22 cellular contexts compared by ENCODE assay signal in genomic region chr17:46837521-46837920, GRCh38. TPM values are rescaled to one million over a fixed set of nuclear protein-coding genes. Genes with fewer than 3 reads are reported as not detected.
A peak's percentile ranks its signal among the peaks of the same experiment; 100 is the strongest.
DNase-seq lines count a peak whose midpoint lies in the region; ATAC-seq, FAIRE-seq and TF ChIP-seq lines count a peak whose summit lies in the region.
"Had no signal": no experiment of that assay in that cellular context is flagged by ENCODE, and none has a peak within 500 bp of the region (broad histone marks: within the 10 kb centered on the region; RNA-seq: fewer than 3 reads in every experiment).

No MANE protein-coding gene starts in this region.

- H3K4me1 Mint-ChIP-seq in endodermal cell = peaks cover 19% of the 10 kb centered on the region

- POLR2A ChIA-PET in HepG2 (lab: Yijun Ruan, JAX) = no interaction called here

- H4K20me1 ChIP-seq in HepG2 (ENCODE audit: insufficient read depth, low read length) = no peaks in the 10 kb centered on the region

- CTCF ChIA-PET in HepG2 (lab: Yijun Ruan, JAX; ENCODE audit: low intra/inter-chr PET ratio, low total read pairs) = no interaction called here

- H3K9ac ChIP-seq in endodermal cell (ENCODE audit: extremely low read depth, low read length, poor library complexity, severe bottlenecking) (no peak overlapping the region), neuronal stem cell (ENCODE audit: low read depth, low read length, poor library complexity) (no peak overlapping the region), HepG2 (ENCODE audit: insufficient read depth, low read depth, low read length) (no peak overlapping the region)

- FAIRE-seq in HepG2 (lab: Jason Lieb, UNC) = no peak
- FAIRE-seq: A204.1, G401.6, GM12891, GM19239, H1 had no signal

- no peak overlapping the region for H2AK5ac ChIP-seq in neuronal stem cell (ENCODE audit: low read depth, low read length)

- no peak overlapping the region for H3K4me3 ChIP-seq in endodermal cell (ENCODE audit: low read length)
- peak overlapping the region in 1 of 2 donors; percentile 23 for H3K4me3 ChIP-seq in neuronal stem cell (ENCODE audit: low read length in 2 of 2)
- no peak overlapping the region for H3K4me3 ChIP-seq in HepG2 (replicated peaks in 1 of 3; ENCODE audit: insufficient read depth in 1 of 3, low read depth in 2 of 3, low read length in 3 of 3)

- no peak for TF ChIP-seq POLR2A in HepG2 (IDR thresholded peaks at IDR 0.05; ENCODE audit: insufficient read depth in 1 of 2, low read depth in 2 of 2, low read length in 2 of 2)

- in situ Hi-C loops in HepG2 (cut with HindIII; ENCODE audit: extremely low pct_ligation_motif_present, low pct_unique_long_range_greater_than_20kb) = loop anchor here (5.0 to 25.0 kb wide), 2 partner anchors 40 to 825 kb away; no protein-coding TSS in a partner anchor

- no peak overlapping the region for H3K14ac ChIP-seq in neuronal stem cell (ENCODE audit: low read length)

- H4K8ac ChIP-seq in neuronal stem cell (ENCODE audit: low read depth, low read length) = no peak overlapping the region

- intact Hi-C loops in HepG2 (cut with micrococcal nuclease; ENCODE audit: unreplicated experiment) = no loop called here

- H2BK15ac ChIP-seq in neuronal stem cell (ENCODE audit: low read length) = no peak overlapping the region

- peaks cover 6% of the 10 kb centered on the region for H3K9me3 Mint-ChIP-seq in endodermal cell

- TF ChIP-seq EP300 in HepG2 (IDR thresholded peaks at IDR 0.05; ENCODE audit: low read depth in 2 of 2, low read length in 2 of 2) (no peak), HepG2 (CRISPR knock-in tag; IDR thresholded peaks at IDR 0.05; ENCODE audit: borderline replicate concordance) (no peak)

- no peak for TF ChIP-seq RAD21 in HepG2 (CRISPR knock-in tag; IDR thresholded peaks at IDR 0.05)

- no peaks in the 10 kb centered on the region for H3K79me2 ChIP-seq in HepG2 (ENCODE audit: insufficient read depth, low read length)

- ATAC-seq in HepG2 = no peak

- H4K91ac ChIP-seq in neuronal stem cell (ENCODE audit: low read depth, low read length, poor library complexity) = peak overlapping the region; percentile 24

- no peak for TF ChIP-seq CTCF in endodermal cell (conservative IDR thresholded peaks at IDR 0.05)
- no peak for TF ChIP-seq CTCF in HepG2 (CRISPR knock-in tag; IDR thresholded peaks at IDR 0.05)

- H3K36me3 ChIP-seq in endodermal cell (ENCODE audit: control insufficient read depth, insufficient read depth, low read length) (no peaks in the 10 kb centered on the region), neuronal stem cell (replicated peaks in 1 of 2; ENCODE audit: control insufficient read depth in 2 of 2, insufficient read depth in 2 of 2, low read length in 2 of 2) (no peaks in the 10 kb centered on the region), HepG2 (replicated peaks in 1 of 2; ENCODE audit: control insufficient read depth in 1 of 2, insufficient read depth in 2 of 2, low read length in 2 of 2) (no peaks in the 10 kb centered on the region)
- H3K36me3 ChIP-seq: BE2C had no signal

- no peaks in the 10 kb centered on the region for H3K36me3 Mint-ChIP-seq in endodermal cell (ENCODE audit: low read depth)
- H3K36me3 Mint-ChIP-seq: CD4-positive, CD25-positive, alpha-beta regulatory T cell had no signal

- H3K4me3 Mint-ChIP-seq in endodermal cell = no peak overlapping the region
- H3K4me3 Mint-ChIP-seq: CD8-positive, alpha-beta memory T cell; H9 had no signal

- H3K4me2 ChIP-seq in neuronal stem cell (ENCODE audit: insufficient read depth, low read length, poor library complexity, severe bottlenecking) (no peak overlapping the region), HepG2 (ENCODE audit: low read depth, low read length) (no peak overlapping the region)

- no peaks in the 10 kb centered on the region for H3K79me1 ChIP-seq in neuronal stem cell (ENCODE audit: low read depth, low read length)

- H3K4ac ChIP-seq in neuronal stem cell (ENCODE audit: low read length) = no peak overlapping the region

- H3K9me3 ChIP-seq in endodermal cell (ENCODE audit: control insufficient read depth, low read length) (peaks cover under 1% of the 10 kb centered on the region), neuronal stem cell (replicated peaks in 1 of 2; ENCODE audit: control insufficient read depth in 2 of 2, insufficient read depth in 1 of 2, low read depth in 1 of 2, low read length in 2 of 2) (peaks cover 3 to 4% of the 10 kb centered on the region in 2 donors), HepG2 (ENCODE audit: low read length) (peaks cover 2% of the 10 kb centered on the region; the same call in 1 of the 2 replicates)
- H3K9me3 ChIP-seq: BE2C had no signal

- H3K27me3 Mint-ChIP-seq in endodermal cell (ENCODE audit: insufficient read depth) = peaks cover 28% of the 10 kb centered on the region

- no peak overlapping the region for H3K27ac Mint-ChIP-seq in endodermal cell
- H3K27ac Mint-ChIP-seq: CD4-positive, CD25-positive, alpha-beta regulatory T cell; CD8-positive, alpha-beta memory T cell; H9 had no signal

- no peak overlapping the region for H2BK12ac ChIP-seq in neuronal stem cell (ENCODE audit: low read length)

- no peak overlapping the region for H3K23ac ChIP-seq in neuronal stem cell (ENCODE audit: low read depth, low read length, poor library complexity)

- H3K18ac ChIP-seq in neuronal stem cell (ENCODE audit: low read length) = no peak overlapping the region

- peaks cover 19% of the 10 kb centered on the region for H3K27me3 ChIP-seq in endodermal cell (ENCODE audit: control insufficient read depth, insufficient read depth, low read length, poor library complexity, severe bottlenecking)
- H3K27me3 ChIP-seq in neuronal stem cell (ENCODE audit: control insufficient read depth in 3 of 3, insufficient read depth in 3 of 3, low read depth in 1 of 3, low read length in 3 of 3) = peaks cover 0 to 44% (median 5%) of the 10 kb centered on the region in 3 experiments
- peaks cover 2 to 34% of the 10 kb centered on the region in 2 experiments for H3K27me3 ChIP-seq in HepG2 (ENCODE audit: control insufficient read depth in 1 of 2, insufficient read depth in 2 of 2, low read length in 2 of 2)
- H3K27me3 ChIP-seq: BE2C had no signal

- BruUV-seq in HepG2 (replicated peaks; lab: Mats Ljungman, UMichigan) = no TSS peak

- H3K27ac ChIP-seq in endodermal cell (ENCODE audit: low read depth, low read length) = no peak overlapping the region
- no peak overlapping the region for H3K27ac ChIP-seq in neuronal stem cell (replicated peaks; ENCODE audit: low read length)
- no peak overlapping the region for H3K27ac ChIP-seq in HepG2 (ENCODE audit: extremely low read length, insufficient read depth, low read length)

- H2AFZ ChIP-seq in neuronal stem cell (ENCODE audit: low read length) (no peak overlapping the region), HepG2 (ENCODE audit: low read length) (no peak overlapping the region)

- DNase-seq in M059J (ENCODE audit: low read depth) (peak; percentile 54), endodermal cell (peak; percentile 47), neuronal stem cell (ENCODE audit: low spot score) (no peak), amygdala (lab: John Stamatoyannopoulos, UW) (no peak), HepG2 (ENCODE audit: low spot score) (no peak), nucleus accumbens (lab: John Stamatoyannopoulos, UW) (no peak)
- DNase-seq: ACHN; BE2C; C1 segment of cervical spinal cord; CD4-positive, CD25-positive, alpha-beta regulatory T cell; CD8-positive, alpha-beta memory T cell; COR-L47; DMS 273 treated with DMSO at 0.1 percent for 48 hours; DMS53; DND-41; EL; H9 had no signal

- H2BK5ac ChIP-seq in neuronal stem cell (ENCODE audit: low read length) = no peak overlapping the region

- WGBS in endodermal cell (ENCODE audit: insufficient coverage in 1 of 2, insufficient read length in 1 of 2), 2 experiments = 82 to 90% methylated on average over 4 of the region's 4 CpGs
- no CpG with 5 or more reads among the region's 4 CpGs for WGBS in neuronal stem cell (ENCODE audit: extremely low coverage in 2 of 2, insufficient read length in 2 of 2, insufficient replicate concordance in 1 of 2), 2 donors
- WGBS in HepG2 (ENCODE audit: low lambda C conversion rate) = 14% methylated on average over 4 of the region's 4 CpGs

- H2BK120ac ChIP-seq in neuronal stem cell (ENCODE audit: low read depth, low read length) = no peak overlapping the region

- H3K4me1 ChIP-seq in endodermal cell (ENCODE audit: control insufficient read depth, insufficient read depth, low read length) (peaks cover 7% of the 10 kb centered on the region), neuronal stem cell (ENCODE audit: control insufficient read depth in 2 of 2, insufficient read depth in 1 of 2, low read depth in 1 of 2, low read length in 2 of 2) (peaks cover 13 to 22% of the 10 kb centered on the region in 2 donors), HepG2 (ENCODE audit: insufficient read depth, low read length) (peaks cover 33% of the 10 kb centered on the region)
- H3K4me1 ChIP-seq: BE2C had no signal

RNA-seq across cellular contexts. Expression of gene WNT9B, which starts 13.9 kb away (rescaled TPM):
- not detected in 2 replicates for total RNA-seq in M059J (2014; rRNA removed; shearing (Covaris generic))
- total RNA-seq in endodermal cell (under 1 TPM in 1 of 2 donors, not detected in 1; 0.33 TPM), HepG2 (2016; rRNA removed; fragmentation: Illumina TruSeq; extraction: Trizol) (not detected in 2 replicates)
- polyA plus RNA-seq in endodermal cell (2013, experiment 1 of 2) = 2.4 TPM
- 2.1 TPM for polyA plus RNA-seq in endodermal cell (2013, experiment 2 of 2)
- not detected for polyA plus RNA-seq in neuronal stem cell (2013, experiment 1 of 2)
- polyA plus RNA-seq in neuronal stem cell (2013, experiment 2 of 2) = not detected
- total RNA-seq in HepG2 (2016; cell fraction: cytosol; rRNA removed; fragmentation: Illumina TruSeq; extraction: Trizol; ENCODE audit: low read depth) = not detected in 2 replicates
- total RNA-seq in HepG2 (2016; cell fraction: insoluble cytoplasmic fraction; rRNA removed; fragmentation: Illumina TruSeq; extraction: Trizol) = not detected in 2 replicates
- total RNA-seq in HepG2 (2016; cell fraction: membrane; rRNA removed; fragmentation: Illumina TruSeq; extraction: Trizol) = not detected in 2 replicates
- not detected in 2 replicates for total RNA-seq in HepG2 (2016; cell fraction: nucleus; rRNA removed; fragmentation: Illumina TruSeq; extraction: Trizol)
- polyA plus RNA-seq in HepG2 (2011; rRNA removed) = not detected in 2 replicates
- polyA plus RNA-seq in HepG2 (2011; cell fraction: cytosol; rRNA removed) = 0.03 TPM in 1 of 2 replicates, not detected in the other
- not detected in 2 replicates for polyA plus RNA-seq in HepG2 (2011; cell fraction: nucleus; rRNA removed)
- polyA plus RNA-seq in HepG2 (2012) = 0.29 TPM in 1 of 2 replicates, not detected in the other
- not detected in 2 replicates for polyA plus RNA-seq in HepG2 (2016; cell fraction: cytosol; fragmentation: Illumina TruSeq; extraction: Trizol; ENCODE audit: low read depth)
- polyA plus RNA-seq in HepG2 (2016; cell fraction: insoluble cytoplasmic fraction; fragmentation: Illumina TruSeq; extraction: Trizol; ENCODE audit: low read depth) = not detected in 2 replicates
- not detected in 2 replicates for polyA plus RNA-seq in HepG2 (2016; cell fraction: membrane; fragmentation: Illumina TruSeq; extraction: Trizol; ENCODE audit: low read depth)
- polyA plus RNA-seq in HepG2 (2016; cell fraction: nucleus; fragmentation: Illumina TruSeq; extraction: Trizol; ENCODE audit: insufficient read depth, low read depth) = not detected in 2 replicates
- not detected in 2 replicates for polyA minus RNA-seq in HepG2 (2011; rRNA and poly(A)+ RNA removed; ENCODE audit: low replicate concordance)
- polyA minus RNA-seq in HepG2 (2011; cell fraction: cytosol; rRNA and poly(A)+ RNA removed) = not detected in 2 replicates
- not detected in 2 replicates for polyA minus RNA-seq in HepG2 (2011; cell fraction: nucleus; rRNA and poly(A)+ RNA removed)
- total RNA-seq: CD4-positive, CD25-positive, alpha-beta regulatory T cell; CD8-positive, alpha-beta memory T cell; H1 had no signal
- polyA plus RNA-seq: CD4-positive, CD25-positive, alpha-beta regulatory T cell; CD8-positive, alpha-beta memory T cell had no signal

RNA-seq across cellular contexts. Expression of gene WNT3, which starts 19.0 kb away (rescaled TPM):
- 5.0 and 5.3 TPM in 2 replicates for total RNA-seq in M059J (2014; rRNA removed; shearing (Covaris generic))
- total RNA-seq in endodermal cell = 10 to 100 TPM; 19.9 to 21.8 TPM
- polyA plus RNA-seq in endodermal cell (2013, experiment 1 of 2) = 51.2 TPM
- polyA plus RNA-seq in endodermal cell (2013, experiment 2 of 2) = 42.1 TPM
- 6.1 TPM for polyA plus RNA-seq in neuronal stem cell (2013, experiment 1 of 2)
- 6.0 TPM for polyA plus RNA-seq in neuronal stem cell (2013, experiment 2 of 2)
- 6.4 and 8.5 TPM in 2 replicates for total RNA-seq in HepG2 (2016; rRNA removed; fragmentation: Illumina TruSeq; extraction: Trizol)
- 0.71 and 1.2 TPM in 2 replicates for total RNA-seq in HepG2 (2016; cell fraction: cytosol; rRNA removed; fragmentation: Illumina TruSeq; extraction: Trizol; ENCODE audit: low read depth)
- 5.9 and 8.3 TPM in 2 replicates for total RNA-seq in HepG2 (2016; cell fraction: insoluble cytoplasmic fraction; rRNA removed; fragmentation: Illumina TruSeq; extraction: Trizol)
- 4.3 and 4.8 TPM in 2 replicates for total RNA-seq in HepG2 (2016; cell fraction: membrane; rRNA removed; fragmentation: Illumina TruSeq; extraction: Trizol)
- total RNA-seq in HepG2 (2016; cell fraction: nucleus; rRNA removed; fragmentation: Illumina TruSeq; extraction: Trizol) = 8.4 and 9.8 TPM in 2 replicates
- polyA plus RNA-seq in HepG2 (2011; rRNA removed) = 10.3 and 12.5 TPM in 2 replicates
- 5.1 and 6.8 TPM in 2 replicates for polyA plus RNA-seq in HepG2 (2011; cell fraction: cytosol; rRNA removed)
- polyA plus RNA-seq in HepG2 (2011; cell fraction: nucleus; rRNA removed) = 27.1 and 28.5 TPM in 2 replicates
- polyA plus RNA-seq in HepG2 (2012) = 6.9 and 7.4 TPM in 2 replicates
- 0.82 and 0.98 TPM in 2 replicates for polyA plus RNA-seq in HepG2 (2016; cell fraction: cytosol; fragmentation: Illumina TruSeq; extraction: Trizol; ENCODE audit: low read depth)
- 6.2 TPM in 2 replicates for polyA plus RNA-seq in HepG2 (2016; cell fraction: insoluble cytoplasmic fraction; fragmentation: Illumina TruSeq; extraction: Trizol; ENCODE audit: low read depth)
- polyA plus RNA-seq in HepG2 (2016; cell fraction: membrane; fragmentation: Illumina TruSeq; extraction: Trizol; ENCODE audit: low read depth) = 2.9 and 3.1 TPM in 2 replicates
- polyA plus RNA-seq in HepG2 (2016; cell fraction: nucleus; fragmentation: Illumina TruSeq; extraction: Trizol; ENCODE audit: insufficient read depth, low read depth) = 27.6 and 28.5 TPM in 2 replicates
- 4.4 and 6.5 TPM in 2 replicates for polyA minus RNA-seq in HepG2 (2011; rRNA and poly(A)+ RNA removed; ENCODE audit: low replicate concordance)
- polyA minus RNA-seq in HepG2 (2011; cell fraction: cytosol; rRNA and poly(A)+ RNA removed) = 2.9 and 3.2 TPM in 2 replicates
- polyA minus RNA-seq in HepG2 (2011; cell fraction: nucleus; rRNA and poly(A)+ RNA removed) = 5.0 and 6.2 TPM in 2 replicates
- total RNA-seq: CD4-positive, CD25-positive, alpha-beta regulatory T cell; CD8-positive, alpha-beta memory T cell had no signal
- polyA plus RNA-seq: CD4-positive, CD25-positive, alpha-beta regulatory T cell; CD8-positive, alpha-beta memory T cell had no signal

Comparison
In these comparisons a context has a peak if more than half of its experiments do, and no peak if none do; other contexts are left out.
1. DNase-seq: peak in M059J (single experiment) and endodermal cell (single experiment); none in neuronal stem cell (single experiment), amygdala (0 of 56), HepG2 (single experiment) and nucleus accumbens (0 of 56).